In the genomic region with DNA sequence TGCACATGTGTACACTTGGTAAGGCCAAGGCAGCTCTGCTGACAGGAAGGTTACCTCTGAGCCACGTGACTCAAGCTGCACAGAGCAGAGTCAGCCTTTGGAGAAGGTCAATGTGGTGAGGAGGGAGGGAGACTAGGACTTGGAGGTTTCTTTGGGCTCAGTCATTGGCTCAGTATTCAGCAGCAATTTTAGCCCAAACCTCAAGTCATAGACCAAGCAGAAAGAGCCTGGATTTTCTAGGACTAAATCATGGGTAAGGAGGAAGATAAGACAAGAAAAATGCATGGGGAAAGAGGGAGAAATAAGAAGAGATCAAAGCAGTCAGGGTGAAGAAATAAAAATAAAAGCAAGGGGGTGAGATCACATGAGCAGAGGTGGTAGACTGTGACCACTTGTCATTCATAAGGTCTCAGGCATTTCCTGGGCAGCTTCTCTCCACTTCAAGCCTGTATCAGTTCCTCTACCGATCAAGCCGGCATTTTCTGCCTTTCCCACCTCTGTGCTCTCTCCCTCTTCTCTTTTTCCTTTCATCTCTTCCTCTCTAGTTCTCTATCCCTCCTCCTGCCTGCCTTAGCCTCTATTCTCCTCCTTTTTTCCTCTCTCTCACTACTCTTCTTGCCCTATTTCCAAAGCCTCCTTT, we compare ENCODE assay signal across 1 cellular context.
TF ChIP-seq lines count a peak whose summit lies in the region.

No MANE protein-coding gene starts in this region.

TF ChIP-seq in SK-N-SH, 30 proteins besides CTCF, POLR2A, EP300 and RAD21 (continued from another document):
- TF ChIP-seq, protein P1, sequence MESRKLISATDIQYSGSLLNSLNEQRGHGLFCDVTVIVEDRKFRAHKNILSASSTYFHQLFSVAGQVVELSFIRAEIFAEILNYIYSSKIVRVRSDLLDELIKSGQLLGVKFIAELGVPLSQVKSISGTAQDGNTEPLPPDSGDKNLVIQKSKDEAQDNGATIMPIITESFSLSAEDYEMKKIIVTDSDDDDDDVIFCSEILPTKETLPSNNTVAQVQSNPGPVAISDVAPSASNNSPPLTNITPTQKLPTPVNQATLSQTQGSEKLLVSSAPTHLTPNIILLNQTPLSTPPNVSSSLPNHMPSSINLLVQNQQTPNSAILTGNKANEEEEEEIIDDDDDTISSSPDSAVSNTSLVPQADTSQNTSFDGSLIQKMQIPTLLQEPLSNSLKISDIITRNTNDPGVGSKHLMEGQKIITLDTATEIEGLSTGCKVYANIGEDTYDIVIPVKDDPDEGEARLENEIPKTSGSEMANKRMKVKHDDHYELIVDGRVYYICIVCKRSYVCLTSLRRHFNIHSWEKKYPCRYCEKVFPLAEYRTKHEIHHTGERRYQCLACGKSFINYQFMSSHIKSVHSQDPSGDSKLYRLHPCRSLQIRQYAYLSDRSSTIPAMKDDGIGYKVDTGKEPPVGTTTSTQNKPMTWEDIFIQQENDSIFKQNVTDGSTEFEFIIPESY (IDR thresholded peaks at IDR 0.05; ENCODE audit: borderline replicate concordance, low read depth), result no peak
- TF ChIP-seq TEAD4 (IDR thresholded peaks at IDR 0.05; ENCODE audit: borderline replicate concordance, insufficient read depth) (no peak), FOXM1 (IDR thresholded peaks at IDR 0.05; ENCODE audit: low read depth) (no peak)
